ENCODE assay signal across 11 cellular contexts in the genomic region with DNA sequence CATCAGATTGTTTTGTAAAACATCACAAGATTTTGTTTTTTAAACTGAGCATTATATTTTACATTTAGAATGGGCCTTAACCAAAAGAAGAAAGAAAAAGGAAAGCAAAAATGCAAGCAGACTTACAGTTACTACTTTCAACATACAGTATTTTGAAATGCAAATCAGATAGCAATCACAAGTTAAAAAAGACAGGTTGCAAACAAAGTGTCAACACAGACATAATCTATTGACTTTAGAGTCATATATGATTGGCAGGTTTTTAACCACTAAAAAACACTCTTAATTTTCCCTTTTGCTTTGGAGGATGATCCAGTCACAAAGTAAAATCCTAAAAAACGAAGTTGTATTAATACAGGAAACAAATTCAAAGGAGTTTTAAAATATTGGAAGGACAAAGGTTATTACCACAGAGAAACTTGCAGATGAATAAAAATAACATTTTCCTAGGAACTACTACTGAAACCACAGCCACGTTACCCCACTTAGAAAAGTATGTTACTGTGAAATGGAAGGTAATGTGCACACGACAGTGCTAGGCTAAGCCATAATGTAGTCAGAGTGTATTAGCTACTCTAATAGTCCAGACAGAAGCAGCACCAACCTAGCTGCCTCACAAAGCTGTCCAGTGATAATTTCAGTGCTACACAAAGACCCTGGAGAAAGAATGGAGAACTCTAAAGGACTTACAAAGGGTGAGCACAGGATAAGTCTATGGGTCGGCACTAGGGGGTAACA. TPM values are rescaled to one million over a fixed set of nuclear protein-coding genes. Genes with fewer than 3 reads are reported as not detected.
DNase-seq lines count a peak whose midpoint lies in the region; ATAC-seq, FAIRE-seq and TF ChIP-seq lines count a peak whose summit lies in the region.
"Had no signal": no experiment of that assay in that cellular context is flagged by ENCODE, and none has a peak within 500 bp of the region (broad histone marks: within the 10 kb centered on the region; RNA-seq: fewer than 3 reads in every experiment).

No MANE protein-coding gene starts in this region.

- FAIRE-seq in H1 (lab: Jason Lieb, UNC) (no peak), frontal cortex (lab: Jason Lieb, UNC) (no peak)

- TF ChIP-seq CTCF in H1 (IDR thresholded peaks at IDR 0.05; ENCODE audit: control extremely low read depth in 1 of 3, insufficient read depth in 1 of 3, low read depth in 1 of 3, low read length in 3 of 3): no peak
- no peak for TF ChIP-seq CTCF in chondrocyte (IDR thresholded peaks at IDR 0.05)

- H3K36me3 Mint-ChIP-seq in CD8-positive, alpha-beta memory T cell: peaks cover 0 to 37% (median 3%) of the 10 kb centered on the region in 3 donors
- H3K36me3 Mint-ChIP-seq in chondrocyte (ENCODE audit: low read depth): peaks cover 4% of the 10 kb centered on the region

- peak overlapping the region in 6 of 7 donors; percentile 3 to 70 (median 30) for H3K4me3 Mint-ChIP-seq in CD8-positive, alpha-beta memory T cell
- H3K4me3 Mint-ChIP-seq in chondrocyte (ENCODE audit: unreplicated experiment): no peak overlapping the region
- H3K4me3 Mint-ChIP-seq: dendritic cell treated with granulocyte-macrophage colony-stimulating factor and Interleukin-4, amounts not matched to agents 40 ng/mL and 50 ng/mL, for 4 days had no signal

- no peak overlapping the region for H2AK5ac ChIP-seq in H1 (ENCODE audit: low read depth, low read length)

- peaks cover 33% of the 10 kb centered on the region for H3K4me1 ChIP-seq in CD8-positive, alpha-beta memory T cell (ENCODE audit: insufficient read depth, low read length)
- H3K4me1 ChIP-seq in Karpas-422 (ENCODE audit: low read length): peaks cover 27% of the 10 kb centered on the region
- H3K4me1 ChIP-seq in H1 (replicated peaks in 1 of 4; ENCODE audit: control insufficient read depth in 3 of 4, insufficient read depth in 4 of 4, low read length in 3 of 4): peaks cover 0 to 7% (median 5%) of the 10 kb centered on the region in 4 experiments; a peak in 4 of 7 replicates

- H3K9me2 ChIP-seq in Karpas-422 (replicated peaks; ENCODE audit: insufficient read depth, low read length): no peaks in the 10 kb centered on the region

- H2BK5ac ChIP-seq in H1 (ENCODE audit: low read depth, low read length): no peak overlapping the region

- peaks cover 94% of the 10 kb centered on the region for H3K79me2 ChIP-seq in Karpas-422 (ENCODE audit: low read length)
- H3K79me2 ChIP-seq in H1 (ENCODE audit: control insufficient read depth in 1 of 2, insufficient read depth in 2 of 2, low read length in 2 of 2): peaks cover 0 to 36% of the 10 kb centered on the region in 2 experiments; a peak in 2 of 4 replicates

- H3K23ac ChIP-seq in H1 (ENCODE audit: insufficient read length): no peak overlapping the region

- no peak for DNase-seq in CD8-positive, alpha-beta memory T cell
- no peak for DNase-seq in Karpas-422
- DNase-seq in H1 (ENCODE audit: low read depth in 1 of 2, low spot score in 2 of 2): no peak
- no peak for DNase-seq in SKM-1 treated with dmso at 0.1 percent for 144 hours (lab: John Stamatoyannopoulos, UW; ENCODE audit: unreplicated experiment)
- DNase-seq in chondrocyte (ENCODE audit: low spot score): no peak
- DNase-seq in frontal cortex (ENCODE audit: low spot score in 2 of 2): no peak
- DNase-seq in A172 (ENCODE audit: low spot score): no peak
- DNase-seq: COR-L47; stimulated activated naive CD4-positive, alpha-beta T cell treated with Interleukin-2 at 50 U/mL for 16 hours had no signal

- H3K27ac ChIP-seq in CD8-positive, alpha-beta memory T cell (ENCODE audit: low read depth, low read length): no peak overlapping the region
- peak overlapping the region; percentile 37; the same call in 1 of the 2 replicates for H3K27ac ChIP-seq in Karpas-422 (ENCODE audit: low read length)
- no peak overlapping the region for H3K27ac ChIP-seq in H1 (ENCODE audit: low read depth, low read length)

- no peaks in the 10 kb centered on the region for H3K23me2 ChIP-seq in H1 (ENCODE audit: low read depth, low read length)

- no peak overlapping the region for H3K9ac ChIP-seq in Karpas-422 (ENCODE audit: low read length)
- no peak overlapping the region; a peak in 1 of 7 replicates for H3K9ac ChIP-seq in H1 (replicated peaks in 1 of 4; ENCODE audit: extremely low read depth in 1 of 4, low read depth in 3 of 4, low read length in 3 of 4)

- no peaks in the 10 kb centered on the region for H3K27me3 Mint-ChIP-seq in CD8-positive, alpha-beta memory T cell
- no peaks in the 10 kb centered on the region for H3K27me3 Mint-ChIP-seq in chondrocyte (ENCODE audit: low read depth)
- H3K27me3 Mint-ChIP-seq: dendritic cell treated with granulocyte-macrophage colony-stimulating factor and Interleukin-4, amounts not matched to agents 40 ng/mL and 50 ng/mL, for 4 days had no signal

- TF ChIP-seq EP300 in H1 (IDR thresholded peaks at IDR 0.05; ENCODE audit: borderline replicate concordance in 1 of 2, low read depth in 2 of 2, low read length in 2 of 2): no peak

- H3K36me3 ChIP-seq in CD8-positive, alpha-beta memory T cell (ENCODE audit: insufficient read depth, low read length): no peaks in the 10 kb centered on the region
- H3K36me3 ChIP-seq in Karpas-422 (ENCODE audit: insufficient read depth, low read length): peaks cover 42% of the 10 kb centered on the region; the same call in 1 of the 2 replicates
- peaks cover 0 to 8% (median 0%) of the 10 kb centered on the region in 4 experiments; a peak in 1 of 8 replicates for H3K36me3 ChIP-seq in H1 (ENCODE audit: control insufficient read depth in 2 of 4, insufficient read depth in 4 of 4, low read length in 3 of 4)

- CTCF ChIA-PET in CD8-positive, alpha-beta memory T cell (lab: Charles Lee): no interaction called here
- CTCF ChIA-PET in H1 (lab: Charles Lee; ENCODE audit: partially characterized antibody): interaction anchor here (0.7 kb wide), 1 partner anchor 49 kb away, joined by 4 read pairs; no protein-coding TSS in a partner anchor

- H2BK20ac ChIP-seq in H1 (ENCODE audit: low read length): no peak overlapping the region

- H3K27ac Mint-ChIP-seq in CD8-positive, alpha-beta memory T cell: peak overlapping the region; percentile 62 to 90 (median 86)
- H3K27ac Mint-ChIP-seq in chondrocyte (ENCODE audit: unreplicated experiment): no peak overlapping the region
- H3K27ac Mint-ChIP-seq: dendritic cell treated with granulocyte-macrophage colony-stimulating factor and Interleukin-4, amounts not matched to agents 40 ng/mL and 50 ng/mL, for 4 days had no signal

- H4K91ac ChIP-seq in H1 (replicated peaks; ENCODE audit: insufficient read length, low read length): no peak overlapping the region

- no peak for TF ChIP-seq RAD21 in H1 (IDR thresholded peaks at IDR 0.05 in 1 of 2, conservative IDR thresholded peaks at IDR 0.05 in 1 of 2; ENCODE audit: low read depth in 2 of 2, low read length in 2 of 2)

- H3K9me3 Mint-ChIP-seq in CD8-positive, alpha-beta memory T cell: no peaks in the 10 kb centered on the region
- no peaks in the 10 kb centered on the region for H3K9me3 Mint-ChIP-seq in chondrocyte (ENCODE audit: low read depth)
- H3K9me3 Mint-ChIP-seq: dendritic cell treated with granulocyte-macrophage colony-stimulating factor and Interleukin-4, amounts not matched to agents 40 ng/mL and 50 ng/mL, for 4 days had no signal

- peak; percentile 68 for ATAC-seq in GM21447 (IDR thresholded peaks at IDR 0.05; ENCODE audit: unreplicated experiment)

- H4K20me1 ChIP-seq in Karpas-422 (ENCODE audit: insufficient read depth, low read depth, low read length): no peaks in the 10 kb centered on the region
- H4K20me1 ChIP-seq in H1 (replicated peaks in 1 of 2; ENCODE audit: control insufficient read depth in 1 of 2, insufficient read depth in 2 of 2, low read length in 2 of 2): peaks cover 0 to 2% of the 10 kb centered on the region in 2 experiments

- no peak overlapping the region for H3K4me3 ChIP-seq in CD8-positive, alpha-beta memory T cell (ENCODE audit: low read length)
- H3K4me3 ChIP-seq in Karpas-422 (ENCODE audit: low read length) (no peak overlapping the region), H1 (ENCODE audit: extremely low read depth in 1 of 4, insufficient read depth in 2 of 4, low read depth in 3 of 4, low read length in 4 of 4) (no peak overlapping the region)

- TF ChIP-seq POLR2A in H1 (IDR thresholded peaks at IDR 0.05; ENCODE audit: control extremely low read depth in 1 of 2, low read depth in 2 of 2, low read length in 2 of 2): no peak

- no peak overlapping the region for H2BK12ac ChIP-seq in H1 (ENCODE audit: low read depth, low read length)

- no peaks in the 10 kb centered on the region for H3K27me3 ChIP-seq in CD8-positive, alpha-beta memory T cell (ENCODE audit: insufficient read depth, low read length, poor library complexity, severe bottlenecking)
- no peaks in the 10 kb centered on the region for H3K27me3 ChIP-seq in Karpas-422 (ENCODE audit: low read length)
- H3K27me3 ChIP-seq in H1 (replicated peaks in 1 of 4; ENCODE audit: control insufficient read depth in 3 of 4, extremely low read depth in 1 of 4, insufficient read depth in 3 of 4, low read length in 3 of 4): no peaks in the 10 kb centered on the region

- no peaks in the 10 kb centered on the region for H3K79me1 ChIP-seq in H1 (ENCODE audit: low read depth, low read length)

- no peak overlapping the region for H3K56ac ChIP-seq in H1 (replicated peaks; ENCODE audit: insufficient read length, low read depth, low read length)

- H2AFZ ChIP-seq in Karpas-422 (ENCODE audit: low read length) (no peak overlapping the region), H1 (ENCODE audit: low read length) (no peak overlapping the region)

- POLR2A ChIA-PET in CD8-positive, alpha-beta memory T cell (lab: Charles Lee): no interaction called here
- POLR2A ChIA-PET in H1 (lab: Charles Lee; ENCODE audit: partially characterized antibody): no interaction called here

- H4K8ac ChIP-seq in H1 (ENCODE audit: extremely low read depth, insufficient read depth, low read length): no peak overlapping the region

- no peak overlapping the region for H3K18ac ChIP-seq in H1 (ENCODE audit: extremely low read depth, low read length)

- H4K5ac ChIP-seq in H1 (ENCODE audit: insufficient read length, low read depth, low read length): no peak overlapping the region

- H3K4ac ChIP-seq in H1 (replicated peaks; ENCODE audit: insufficient read length, low read depth, low read length): no peak overlapping the region

- peak overlapping the region; percentile 66 for H3K14ac ChIP-seq in H1 (ENCODE audit: insufficient read length)

- WGBS in H1 (ENCODE audit: extremely low coverage in 1 of 2, insufficient coverage in 1 of 2, insufficient read length in 1 of 2, insufficient replicate concordance in 2 of 2, low coverage in 1 of 2, low lambda C conversion rate in 2 of 2, missing lambda C conversion rate in 1 of 2), 2 experiments: 69% methylated on average over 4 of the region's 4 CpGs; no CpG with 5 or more reads in 1 of the 2 experiments

- no peak overlapping the region for H2BK120ac ChIP-seq in H1 (replicated peaks; ENCODE audit: low read depth, low read length)

- H3K9me3 ChIP-seq in CD8-positive, alpha-beta memory T cell (ENCODE audit: low read length): no peaks in the 10 kb centered on the region
- H3K9me3 ChIP-seq in Karpas-422 (ENCODE audit: low read length) (no peaks in the 10 kb centered on the region), H1 (ENCODE audit: insufficient read depth in 2 of 2, low read depth in 1 of 2, low read length in 1 of 2) (no peaks in the 10 kb centered on the region)

- H3K4me2 ChIP-seq in Karpas-422 (ENCODE audit: low read depth, low read length, poor library complexity, severe bottlenecking) (peak overlapping the region; percentile 0), H1 (ENCODE audit: insufficient read depth in 1 of 2, low read depth in 2 of 2, low read length in 2 of 2) (peak overlapping the region in 1 of 2 experiments; percentile 3; a peak in 1 of 4 replicates)

- H2BK15ac ChIP-seq in H1 (ENCODE audit: low read length): no peak overlapping the region

- peaks cover 50 to 69% (median 60%) of the 10 kb centered on the region in 3 donors for H3K4me1 Mint-ChIP-seq in CD8-positive, alpha-beta memory T cell
- peaks cover 24% of the 10 kb centered on the region for H3K4me1 Mint-ChIP-seq in chondrocyte (ENCODE audit: low read depth)

RNA-seq across cellular contexts. Expression of a gene that starts 22.9 kb away (rescaled TPM):
- 100 to 1,000 TPM; 143 to 146 TPM for total RNA-seq in CD8-positive, alpha-beta memory T cell
- 102 TPM for polyA plus RNA-seq in CD8-positive, alpha-beta memory T cell
- 131 and 185 TPM in 2 replicates for total RNA-seq in Karpas-422 (2014; rRNA removed; shearing (Covaris generic); ENCODE audit: low replicate concordance)
- 85.9 and 86.5 TPM in 2 replicates for total RNA-seq in H1 (2021; fragmentation: NEBNext Ultra II Directional; extraction: Animal tissue kit (Norgen Biotek cat#: 25700))
- polyA plus RNA-seq in H1 (2011; rRNA removed): 31.7 and 61.7 TPM in 2 replicates
- 87.1 TPM for polyA plus RNA-seq in H1 (2011; cell fraction: cytosol; rRNA removed)
- polyA plus RNA-seq in H1 (2011; cell fraction: nucleus; rRNA removed): 13.3 TPM
- polyA plus RNA-seq in H1 (2012, experiment 1 of 2): 79.5 to 95.7 TPM (median 86.4 TPM) in 4 replicates
- polyA plus RNA-seq in H1 (2012, experiment 2 of 2): 9.9 TPM
- 107 TPM for polyA plus RNA-seq in H1 (2013, experiment 1 of 2)
- 98.6 TPM for polyA plus RNA-seq in H1 (2013, experiment 2 of 2)
- polyA minus RNA-seq in H1 (2011; rRNA and poly(A)+ RNA removed): 48.9 and 59.0 TPM in 2 replicates
- polyA minus RNA-seq in H1 (2011; cell fraction: cytosol; rRNA and poly(A)+ RNA removed): 57.3 TPM
- 35.7 TPM for polyA minus RNA-seq in H1 (2011; cell fraction: nucleus; rRNA and poly(A)+ RNA removed)
- total RNA-seq in chondrocyte (40.3 to 52.3 TPM (median 48.2 TPM) in 3 replicates), frontal cortex (54.6 TPM)
- 116 and 134 TPM in 2 replicates for total RNA-seq in A172 (2014; rRNA removed; shearing (Covaris generic))
